24 cellular contexts compared by ENCODE assay signal in genomic region chr20:48139262-48140041, GRCh38.
DNase-seq lines count a peak whose midpoint lies in the region; ATAC-seq, FAIRE-seq and TF ChIP-seq lines count a peak whose summit lies in the region.
"Had no signal": no experiment of that assay in that cellular context is flagged by ENCODE, and none has a peak within 500 bp of the region (broad histone marks: within the 10 kb centered on the region; RNA-seq: fewer than 3 reads in every experiment).

No MANE protein-coding gene starts in this region.

- FAIRE-seq in bronchial epithelial cell (lab: Jason Lieb, UNC) = no peak
- FAIRE-seq: endothelial cell of umbilical vein had no signal

- H3F3A ChIP-seq in PC-3 (ENCODE audit: low read length, unreplicated experiment) = no peaks in the 10 kb centered on the region

- no peak for TF ChIP-seq CTCF in PC-3 (conservative IDR thresholded peaks at IDR 0.05; ENCODE audit: low read depth, low read length)
- no peak for TF ChIP-seq CTCF in bronchial epithelial cell (IDR thresholded peaks at IDR 0.05; ENCODE audit: insufficient read depth, low read length, severe bottlenecking)
- no peak for TF ChIP-seq CTCF in osteoblast (IDR thresholded peaks at IDR 0.05; ENCODE audit: extremely low read depth, low read depth, low read length)

- H3K27me3 ChIP-seq in PC-3 (ENCODE audit: low read length) (no peaks in the 10 kb centered on the region; the same call in 1 of the 2 replicates), bronchial epithelial cell (ENCODE audit: control insufficient read depth, insufficient read depth, low read length) (no peaks in the 10 kb centered on the region), osteoblast (ENCODE audit: insufficient read depth, low read length) (peaks cover 4% of the 10 kb centered on the region)
- H3K27me3 ChIP-seq: ovary had no signal

- H3K9ac ChIP-seq in PC-3 (ENCODE audit: low read length) = no peak overlapping the region

- H3K27ac ChIP-seq in PC-3 (ENCODE audit: low read length) (no peak overlapping the region), osteoblast (ENCODE audit: low read depth, low read length) (peak overlapping the region; percentile 31)
- H3K27ac ChIP-seq: C4-2B, heart right ventricle, ovary had no signal

- H3K4me1 ChIP-seq in PC-3 (ENCODE audit: insufficient read depth, low read length) (peaks cover 10% of the 10 kb centered on the region), osteoblast (ENCODE audit: insufficient read depth, low read length) (peaks cover 4% of the 10 kb centered on the region)

- H3K4me2 ChIP-seq in PC-3 (ENCODE audit: low read length) = no peak overlapping the region
- no peak overlapping the region for H3K4me2 ChIP-seq in osteoblast (ENCODE audit: insufficient read depth, low read length)

- ATAC-seq in PC-3 (peak; percentile 46), HG02981 (IDR thresholded peaks at IDR 0.05; ENCODE audit: unreplicated experiment) (no peak), HG03025 (IDR thresholded peaks at IDR 0.05; ENCODE audit: low FRiP score, unreplicated experiment) (no peak)
- ATAC-seq: heart right ventricle; left lobe of liver; natural killer cell treated with Interleukin-12 subunit alpha and Interleukin-12 subunit beta and Interleukin-15 and Interleukin-18, amount 100 ng/mL, for 72 hours; stimulated activated memory B cell treated with anti-CD40 and anti-IgM and Interleukin-4, amounts not matched to agents 10 μg/mL and 1 μg/mL and 100 μg/mL, for 72 hours; WTC11 had no signal

- CTCF ChIA-PET in PC-3 (lab: Charles Lee) = no interaction called here

- H3K36me3 ChIP-seq in PC-3 (ENCODE audit: low read depth, low read length) (no peaks in the 10 kb centered on the region), bronchial epithelial cell (ENCODE audit: control insufficient read depth, insufficient read depth, low read length) (no peaks in the 10 kb centered on the region), osteoblast (ENCODE audit: insufficient read depth, low read length) (no peaks in the 10 kb centered on the region)
- H3K36me3 ChIP-seq: heart right ventricle, ovary had no signal

- H3K4me3 ChIP-seq in PC-3 (ENCODE audit: low read length) (no peak overlapping the region), bronchial epithelial cell (ENCODE audit: low read depth, low read length) (no peak overlapping the region), osteoblast (ENCODE audit: insufficient read depth, low read length) (no peak overlapping the region)
- H3K4me3 ChIP-seq: heart right ventricle, ovary had no signal

- H2AFZ ChIP-seq in PC-3 (ENCODE audit: low read length) (no peak overlapping the region), osteoblast (ENCODE audit: low read length) (no peak overlapping the region)

- H3K79me2 ChIP-seq in PC-3 (ENCODE audit: low read length) (no peaks in the 10 kb centered on the region), osteoblast (ENCODE audit: insufficient read depth, low read length) (no peaks in the 10 kb centered on the region)

- H3K9me3 ChIP-seq in PC-3 (ENCODE audit: low read length) (peaks cover 9% of the 10 kb centered on the region; the same call in 1 of the 2 replicates), osteoblast (ENCODE audit: low read depth, low read length) (no peaks in the 10 kb centered on the region)
- H3K9me3 ChIP-seq: ovary had no signal

- POLR2A ChIA-PET in PC-3 (lab: Charles Lee; ENCODE audit: unreplicated experiment) = no interaction called here

- no peaks in the 10 kb centered on the region for H3K9me2 ChIP-seq in PC-3 (replicated peaks; ENCODE audit: low read length)

- peak; percentile 7 for DNase-seq in Daoy (ENCODE audit: low read depth)
- peak; percentile 52 for DNase-seq in PC-3
- peak; percentile 88 for DNase-seq in bronchial epithelial cell (ENCODE audit: low read depth)
- DNase-seq in osteoblast (ENCODE audit: insufficient read length, low spot score, missing footprints) = no peak
- DNase-seq in medulla oblongata (ENCODE audit: extremely low spot score) = no peak
- DNase-seq: activated naive CD4-positive, alpha-beta T cell treated with anti-CD3 and anti-CD28 coated beads, Interleukin-2, amount 10 ng/mL, durations not matched to agents 7 days and 5 days; amniotic stem cell; central memory CD4-positive, alpha-beta T cell; dermis blood vessel endothelial cell; heart right ventricle; Karpas-422; NCI-H1048; NCI-H187 treated with DMSO at 0.1 percent for 48 hours; retina; T1000 had no signal

- no TSS peak for BruUV-seq in PC-3 (replicated peaks; lab: Mats Ljungman, UMichigan)

- intact Hi-C loops in PC-3 (cut with micrococcal nuclease) = no loop called here

- H4K20me1 ChIP-seq in PC-3 (ENCODE audit: low read length) (no peaks in the 10 kb centered on the region), osteoblast (ENCODE audit: insufficient read depth, low read length) (no peaks in the 10 kb centered on the region)

Comparison
In these comparisons a context has a peak if more than half of its experiments do, and no peak if none do; other contexts are left out.
1. DNase-seq: peak in Daoy (single experiment), PC-3 (single experiment) and bronchial epithelial cell (single experiment); none in osteoblast (single experiment) and medulla oblongata (single experiment).